ENCODE assay signal across 11 cellular contexts in the genomic region with DNA sequence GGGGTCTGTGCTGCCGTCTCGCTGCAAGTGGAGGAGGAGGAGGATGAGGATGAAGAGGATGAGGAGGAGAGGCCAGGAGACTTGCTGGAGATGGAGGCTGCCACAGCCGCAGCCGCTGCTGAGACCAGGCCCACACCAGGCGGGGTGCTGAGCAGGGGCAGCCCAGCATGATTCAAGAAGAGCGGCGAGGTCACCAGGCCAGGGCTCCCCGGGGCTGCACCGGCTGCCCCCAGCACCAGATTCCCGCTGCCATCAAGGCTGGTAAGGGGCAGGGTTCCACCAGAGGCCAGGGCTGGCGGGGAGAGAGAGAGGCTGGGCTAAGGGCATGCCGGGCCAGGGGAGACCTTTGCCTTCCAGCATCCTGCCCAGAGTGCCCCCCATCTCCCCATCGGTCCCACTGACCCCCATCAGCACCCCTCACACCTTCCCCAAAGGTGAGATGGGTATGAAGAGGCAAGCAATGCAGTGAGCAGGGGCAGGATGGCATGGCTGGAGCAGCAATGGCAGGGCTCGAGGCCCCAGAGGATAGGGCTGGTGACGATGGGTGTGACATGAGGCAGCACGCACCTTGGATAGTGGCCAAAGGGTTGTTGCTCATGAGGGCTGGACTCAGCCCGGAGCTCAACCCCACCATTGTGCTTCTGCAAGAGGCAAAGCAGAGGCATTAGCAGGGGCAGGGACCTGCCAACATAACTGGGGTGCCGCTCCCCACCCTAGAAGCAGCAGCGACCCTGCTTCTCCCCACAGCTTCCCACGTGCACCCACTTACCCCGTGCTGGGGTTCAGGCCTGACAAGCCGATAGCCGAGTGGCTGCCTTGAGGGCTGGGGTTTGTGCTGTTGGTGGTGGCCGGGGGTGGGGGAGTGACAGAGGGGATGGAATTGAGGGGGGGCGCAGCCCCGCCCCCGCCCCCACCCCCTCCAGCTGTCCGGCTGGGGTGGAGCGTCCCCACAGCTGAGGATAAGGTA. TPM values are rescaled to one million over a fixed set of nuclear protein-coding genes. Genes with fewer than 3 reads are reported as not detected.
DNase-seq lines count a peak whose midpoint lies in the region; ATAC-seq, FAIRE-seq and TF ChIP-seq lines count a peak whose summit lies in the region.
"Had no signal": no experiment of that assay in that cellular context is flagged by ENCODE, and none has a peak within 500 bp of the region (broad histone marks: within the 10 kb centered on the region; RNA-seq: fewer than 3 reads in every experiment).

No MANE protein-coding gene starts in this region.

- FAIRE-seq in GM12891 (lab: Jason Lieb, UNC): peak; percentile 62

- peaks cover 24% of the 10 kb centered on the region for H3K36me3 Mint-ChIP-seq in CD4-positive, CD25-positive, alpha-beta regulatory T cell
- H3K36me3 Mint-ChIP-seq in WTC11: no peaks in the 10 kb centered on the region

- POLR2A ChIA-PET in WTC11 (lab: Charles Lee): interaction anchor here (0.6 kb wide), 1 partner anchor 96 kb away, joined by 3 read pairs; no protein-coding TSS in a partner anchor

- no peak for TF ChIP-seq POLR2A in GM12891 (IDR thresholded peaks at IDR 0.05; ENCODE audit: low read depth, low read length)

- H3K27ac ChIP-seq in CD4-positive, CD25-positive, alpha-beta regulatory T cell (ENCODE audit: insufficient read depth, low read length, poor library complexity, severe bottlenecking): peak overlapping the region; percentile 14
- H3K27ac ChIP-seq: vagina had no signal

- TF ChIP-seq CTCF in WTC11 (IDR thresholded peaks at IDR 0.05): no peak

- H3K4me1 Mint-ChIP-seq in CD4-positive, CD25-positive, alpha-beta regulatory T cell: peaks cover 0 to 25% (median 17%) of the 10 kb centered on the region in 4 donors
- peaks cover 34% of the 10 kb centered on the region for H3K4me1 Mint-ChIP-seq in WTC11

- H3K36me3 ChIP-seq in CD4-positive, CD25-positive, alpha-beta regulatory T cell (ENCODE audit: control insufficient read depth, insufficient read depth, low read length): peaks cover 32% of the 10 kb centered on the region
- H3K36me3 ChIP-seq: vagina had no signal

- H3K9me3 Mint-ChIP-seq in CD4-positive, CD25-positive, alpha-beta regulatory T cell: no peaks in the 10 kb centered on the region
- H3K9me3 Mint-ChIP-seq in WTC11: no peaks in the 10 kb centered on the region

- no peaks in the 10 kb centered on the region for H3K9me3 ChIP-seq in CD4-positive, CD25-positive, alpha-beta regulatory T cell (ENCODE audit: control insufficient read depth in 2 of 2, low read length in 2 of 2)
- H3K9me3 ChIP-seq: vagina had no signal

- no peaks in the 10 kb centered on the region for H3K27me3 ChIP-seq in CD4-positive, CD25-positive, alpha-beta regulatory T cell (ENCODE audit: control insufficient read depth, insufficient read depth, low read length)
- H3K27me3 ChIP-seq: vagina had no signal

- no peak for ATAC-seq in CD4-positive, CD25-positive, alpha-beta regulatory T cell (ENCODE audit: low read depth in 2 of 2)
- ATAC-seq in WTC11: no peak
- no peak for ATAC-seq in HG02852 (IDR thresholded peaks at IDR 0.05; ENCODE audit: unreplicated experiment)
- ATAC-seq in GM21619 (IDR thresholded peaks at IDR 0.05; ENCODE audit: unreplicated experiment): no peak

- no peak overlapping the region for H3K4me3 ChIP-seq in CD4-positive, CD25-positive, alpha-beta regulatory T cell (ENCODE audit: low read depth, low read length)
- H3K4me3 ChIP-seq: vagina had no signal

- CTCF ChIA-PET in WTC11 (lab: Charles Lee): interaction anchor here (0.6 to 1.3 kb wide), 10 partner anchors 10 to 133 kb away, joined by 3 to 7 read pairs (median 3); no protein-coding TSS in a partner anchor

- peak overlapping the region in 2 of 3 donors; percentile 81 to 98 for H3K27ac Mint-ChIP-seq in CD4-positive, CD25-positive, alpha-beta regulatory T cell
- no peak overlapping the region for H3K27ac Mint-ChIP-seq in WTC11

- H3K4me1 ChIP-seq in CD4-positive, CD25-positive, alpha-beta regulatory T cell (ENCODE audit: control insufficient read depth, insufficient read depth, low read length, poor library complexity, severe bottlenecking): peaks cover 4% of the 10 kb centered on the region

- no peak overlapping the region for H3K4me3 Mint-ChIP-seq in CD4-positive, CD25-positive, alpha-beta regulatory T cell
- H3K4me3 Mint-ChIP-seq in WTC11: no peak overlapping the region

- H3K27me3 Mint-ChIP-seq in CD4-positive, CD25-positive, alpha-beta regulatory T cell: no peaks in the 10 kb centered on the region
- peaks cover 17% of the 10 kb centered on the region for H3K27me3 Mint-ChIP-seq in WTC11 (ENCODE audit: low read depth)

- DNase-seq in CD4-positive, CD25-positive, alpha-beta regulatory T cell: no peak
- DNase-seq in GM12891 (ENCODE audit: insufficient read length, low spot score): no peak
- DNase-seq in WTC11 (ENCODE audit: low spot score): no peak
- peak; percentile 68 for DNase-seq in hepatic stellate cell (ENCODE audit: low spot score)
- no peak for DNase-seq in DMS79 (lab: John Stamatoyannopoulos, UW)
- DNase-seq: activated gamma-delta T cell, foreskin melanocyte, SIG-M5 had no signal

TF ChIP-seq in GM12891, 5 proteins besides CTCF, POLR2A, EP300 and RAD21:
- no peak for TF ChIP-seq TAF1 (IDR thresholded peaks at IDR 0.05; ENCODE audit: low read depth, low read length)
- TF ChIP-seq SPI1 (IDR thresholded peaks at IDR 0.05; ENCODE audit: low read depth, low read length): no peak
- no peak for TF ChIP-seq POLR2AphosphoS5 (IDR thresholded peaks at IDR 0.05; ENCODE audit: low read depth, low read length)
- TF ChIP-seq PAX5 (IDR thresholded peaks at IDR 0.05; ENCODE audit: insufficient read depth, low read length, severe bottlenecking): no peak
- TF ChIP-seq POU2F2 (IDR thresholded peaks at IDR 0.05; ENCODE audit: low read depth, low read length): no peak

TF ChIP-seq in WTC11, 78 proteins besides CTCF, POLR2A, EP300 and RAD21:
- TF ChIP-seq ZNF121 (CRISPR knock-in tag; IDR thresholded peaks at IDR 0.05): 0 out of 2 replicates have a peak, but pooled peaks have one; percentile 5
- no peak for TF ChIP-seq ZNF671 (CRISPR knock-in tag; IDR thresholded peaks at IDR 0.05)
TF ChIP-seq in WTC11: peak in this region for 1.

RNA-seq across cellular contexts. Expression of a gene that starts 15.6 kb away (rescaled TPM):
- total RNA-seq in CD4-positive, CD25-positive, alpha-beta regulatory T cell: 24.0 TPM
- 10 to 100 TPM; 10.7 to 22.1 (median 15.5) TPM for polyA plus RNA-seq in CD4-positive, CD25-positive, alpha-beta regulatory T cell
- polyA plus RNA-seq in GM12891 (2012; ENCODE audit: low read depth, missing spikeins): 6.1 TPM
- total RNA-seq in WTC11 (2021): 30.6 to 34.0 TPM (median 33.4 TPM) in 3 replicates

RNA-seq across cellular contexts. Expression of a gene that starts 21.6 kb away (rescaled TPM):
- 0.52 TPM for total RNA-seq in CD4-positive, CD25-positive, alpha-beta regulatory T cell
- polyA plus RNA-seq in CD4-positive, CD25-positive, alpha-beta regulatory T cell: under 1 TPM in 1 of 4 donors, not detected in 3; 0.06 TPM
- 0.15 TPM for polyA plus RNA-seq in GM12891 (2012; ENCODE audit: low read depth, missing spikeins)
- 52.3 to 71.3 TPM (median 66.3 TPM) in 3 replicates for total RNA-seq in WTC11 (2021)

RNA-seq across cellular contexts. Expression of a gene that starts 40.7 kb away (rescaled TPM):
- 48.9 TPM for total RNA-seq in CD4-positive, CD25-positive, alpha-beta regulatory T cell
- 1 to 10 TPM; 4.2 to 7.2 (median 6.4) TPM for polyA plus RNA-seq in CD4-positive, CD25-positive, alpha-beta regulatory T cell
- polyA plus RNA-seq in GM12891 (2012; ENCODE audit: low read depth, missing spikeins): 33.8 TPM
- 6.0 to 7.7 TPM (median 6.6 TPM) in 3 replicates for total RNA-seq in WTC11 (2021)

Comparison
In these comparisons a context has a peak if more than half of its experiments do, and no peak if none do; other contexts are left out.
1. RNA of a gene that starts 21.6 kb away (total RNA-seq): 52.3 to 71.3 TPM in WTC11; 0.52 TPM in CD4-positive, CD25-positive, alpha-beta regulatory T cell (single experiment); every median in the first group is over 10 times any median in the second.